Comparison of ENCODE assay signal across 8 cellular contexts in the genomic region with DNA sequence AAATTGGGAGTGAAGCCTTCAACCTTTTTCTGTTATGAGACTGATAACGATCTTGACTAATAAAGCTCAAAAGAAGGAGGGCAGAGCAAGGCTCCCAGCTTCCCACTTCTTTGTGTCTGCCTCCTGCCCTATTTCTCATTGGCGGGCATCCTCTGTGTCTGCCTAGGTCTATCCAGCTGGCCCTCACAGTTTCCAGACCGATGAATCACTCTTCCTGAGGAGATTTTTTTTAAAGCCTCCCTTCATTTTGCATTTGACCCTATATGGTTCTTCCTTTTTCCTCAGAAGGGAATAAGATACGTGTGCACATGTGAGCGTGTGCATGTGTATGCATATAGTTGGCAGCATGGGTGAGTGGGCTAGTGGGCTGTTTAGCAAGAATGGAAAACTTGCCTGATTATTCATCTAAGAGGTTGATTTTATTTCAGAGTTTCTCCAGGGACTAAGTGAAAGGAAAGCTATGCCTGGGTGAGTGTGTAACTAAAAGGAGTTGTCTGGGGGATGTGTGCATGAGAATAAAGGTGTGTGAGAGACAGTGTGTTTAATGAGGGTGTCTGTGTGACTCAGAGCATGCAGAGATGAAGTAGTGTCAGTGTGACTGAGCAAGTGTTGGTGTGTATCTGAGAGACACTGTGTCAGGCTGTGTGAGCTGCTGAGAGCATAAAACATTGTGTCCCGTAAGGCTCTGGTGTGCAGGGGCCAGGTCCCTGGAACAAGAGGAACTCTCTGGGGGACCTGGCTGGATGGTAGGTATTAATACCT. TPM values are rescaled to one million over a fixed set of nuclear protein-coding genes. Genes with fewer than 3 reads are reported as not detected.
DNase-seq lines count a peak whose midpoint lies in the region; ATAC-seq and TF ChIP-seq lines count a peak whose summit lies in the region.

No MANE protein-coding gene starts in this region.

- H3K4me3 ChIP-seq in SK-N-MC (no peak overlapping the region), fibroblast of pulmonary artery (replicated peaks; ENCODE audit: low read depth, low read length) (no peak overlapping the region), ovary (no peak overlapping the region), HAP-1 (no peak overlapping the region)

- intact Hi-C loops in ovary (cut with DNase I): no loop called here

- no peak overlapping the region for H3K9ac ChIP-seq in SK-N-MC (ENCODE audit: insufficient read length)

- no peak for TF ChIP-seq EP300 in ovary (IDR thresholded peaks at IDR 0.05)

- DNase-seq in Daoy (ENCODE audit: low read depth) (peak; percentile 95), SK-N-MC (ENCODE audit: low read depth, low spot score) (no peak), fibroblast of pulmonary artery (ENCODE audit: low read depth) (peak; percentile 98), ovary (peak in 3 of 5 donors; percentile 28 to 56 (median 47)), HAP-1 (ENCODE audit: low spot score in 2 of 2) (no peak), NCI-H187 treated with DMSO at 0.1 percent for 48 hours (lab: John Stamatoyannopoulos, UW) (no peak)
- DNase-seq in activated CD8-positive, alpha-beta memory T cell treated with anti-CD3 and anti-CD28 coated beads for 24 hours: no peak

- H3K36me3 ChIP-seq in SK-N-MC (ENCODE audit: insufficient read depth, low read length) (no peaks in the 10 kb centered on the region; the same call in 1 of the 2 replicates), ovary (no peaks in the 10 kb centered on the region), HAP-1 (replicated peaks) (no peaks in the 10 kb centered on the region; the same call in 1 of the 2 replicates)

- H3K9me3 ChIP-seq in SK-N-MC (ENCODE audit: low read depth, low read length) (no peaks in the 10 kb centered on the region), ovary (no peaks in the 10 kb centered on the region), HAP-1 (no peaks in the 10 kb centered on the region)

- in situ Hi-C loops in HAP-1 (cut with MboI; ENCODE audit: low sequenced_read_pairs): no loop called here

- H3K27ac ChIP-seq in SK-N-MC (peak overlapping the region; percentile 26; the same call in 1 of the 2 replicates), ovary (peak overlapping the region; percentile 33 to 75)

- H3K4me1 ChIP-seq in ovary (ENCODE audit: insufficient read depth): peaks cover 30% of the 10 kb centered on the region
- peaks cover 17% of the 10 kb centered on the region for H3K4me1 ChIP-seq in HAP-1

- 21 to 24% (median 22%) methylated on average over 6 of the region's 6 CpGs for WGBS in ovary, 3 donors

- TF ChIP-seq CTCF in fibroblast of pulmonary artery (IDR thresholded peaks at IDR 0.05; ENCODE audit: low read length, missing control alignments) (no peak), ovary (IDR thresholded peaks at IDR 0.05) (no peak)

- ATAC-seq in HG03108 (IDR thresholded peaks at IDR 0.05; ENCODE audit: unreplicated experiment): no peak

- H3K27me3 ChIP-seq in ovary: no peaks in the 10 kb centered on the region
- no peaks in the 10 kb centered on the region for H3K27me3 ChIP-seq in HAP-1 (ENCODE audit: low read depth)

- no peak for TF ChIP-seq POLR2A in ovary (IDR thresholded peaks at IDR 0.05)

RNA-seq across cellular contexts. Expression of a gene that starts 12.2 kb away (rescaled TPM):
- total RNA-seq in Daoy (2014; rRNA removed; shearing (Covaris generic)): 36.8 and 44.7 TPM in 2 replicates
- 100 to 1,000 TPM in 5 of 7 donors, 10 to 100 TPM in 2; 69.4 to 265 (median 139) TPM for total RNA-seq in ovary
- 10 to 100 TPM; 46.2 to 73.7 TPM for polyA plus RNA-seq in ovary

RNA-seq across cellular contexts. Expression of a gene that starts 47.4 kb away (rescaled TPM):
- 131 and 135 TPM in 2 replicates for total RNA-seq in Daoy (2014; rRNA removed; shearing (Covaris generic))
- total RNA-seq in ovary: 100 to 1,000 TPM in 5 of 7 donors, 10 to 100 TPM in 2; 60.2 to 151 (median 125) TPM
- 100 to 1,000 TPM in 1 of 2 donors, 10 to 100 TPM in 1; 67.3 to 154 TPM for polyA plus RNA-seq in ovary

RNA-seq across cellular contexts. Expression of a gene that starts 53.9 kb away (rescaled TPM):
- total RNA-seq in Daoy (2014; rRNA removed; shearing (Covaris generic)): 28.4 and 28.6 TPM in 2 replicates
- total RNA-seq in ovary: 10 to 100 TPM; 22.2 to 42.6 (median 27.9) TPM
- polyA plus RNA-seq in ovary: 10 to 100 TPM; 22.8 to 53.1 TPM

RNA-seq across cellular contexts. Expression of a gene that starts 59.8 kb away (rescaled TPM):
- not detected in 2 replicates for total RNA-seq in Daoy (2014; rRNA removed; shearing (Covaris generic))
- total RNA-seq in ovary: under 1 TPM in 1 of 7 donors, not detected in 6; 0.10 TPM
- under 1 TPM in 1 of 2 donors, not detected in 1; 0.48 TPM for polyA plus RNA-seq in ovary

Comparison
In these comparisons a context has a peak if more than half of its experiments do, and no peak if none do; other contexts are left out.
1. DNase-seq: peak in Daoy (single experiment), fibroblast of pulmonary artery (single experiment) and ovary (3 of 5); none in SK-N-MC (single experiment), activated CD8-positive, alpha-beta memory T cell treated with anti-CD3 and anti-CD28 coated beads for 24 hours (single experiment), HAP-1 (0 of 2) and NCI-H187 treated with DMSO at 0.1 percent for 48 hours (single experiment).